Comparison of ENCODE assay signal across 30 cellular contexts in the genomic region with DNA sequence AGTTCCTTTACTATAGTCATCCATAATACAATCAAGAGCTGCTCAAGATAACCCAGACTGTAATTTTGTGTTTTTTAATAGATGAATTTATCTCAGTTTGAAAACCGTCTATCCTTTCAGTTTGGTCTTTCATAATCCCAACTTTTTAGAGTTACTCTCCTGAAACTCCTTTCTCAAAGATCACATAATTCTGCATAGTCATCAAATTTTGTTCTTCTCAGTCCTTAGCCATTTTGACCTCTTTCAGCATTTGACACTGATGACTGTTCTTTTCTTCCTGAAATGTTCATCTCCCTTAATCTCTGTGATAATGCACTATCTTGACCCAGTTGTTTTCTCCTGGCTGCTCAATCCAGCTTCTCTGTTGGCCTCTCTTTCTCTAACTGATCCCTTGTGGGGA. TPM values are rescaled to one million over a fixed set of nuclear protein-coding genes. Genes with fewer than 3 reads are reported as not detected.
"Had no signal": no experiment of that assay in that cellular context is flagged by ENCODE, and none has a peak within 500 bp of the region (broad histone marks: within the 10 kb centered on the region; RNA-seq: fewer than 3 reads in every experiment).

No MANE protein-coding gene starts in this region.

- H3K27ac ChIP-seq: body of pancreas, breast epithelium, SJCRH30, SK-N-MC, WERI-Rb-1 had no signal

- H3K4me1 ChIP-seq: body of pancreas, breast epithelium had no signal

- FAIRE-seq: astrocyte had no signal

- DNase-seq: activated CD4-positive, alpha-beta T cell treated with anti-CD3 and anti-CD28 coated beads, Interleukin-2, amount 10 ng/mL, durations not matched to agents 24 days and 14 days; activated CD4-positive, alpha-beta T cell treated with anti-CD3 and anti-CD28 coated beads, Interleukin-2, amount 50 U/mL, for 4 hours; activated CD8-positive, alpha-beta T cell treated with anti-CD3 and anti-CD28 coated beads for 36 hours; activated effector memory CD4-positive, alpha-beta T cell treated with anti-CD3 and anti-CD28 coated beads, Interleukin-2, amount 50 U/mL, for 16 hours; activated naive CD4-positive, alpha-beta T cell; activated naive CD4-positive, alpha-beta T cell treated with anti-CD3 and anti-CD28 coated beads, Interleukin-2, amount 50 U/mL, for 16 hours; activated naive CD8-positive, alpha-beta T cell treated with anti-CD3 and anti-CD28 coated beads for 36 hours; activated T-cell treated with anti-CD3 and anti-CD28 coated beads, Interleukin-2, amount 50 U/mL, for 1 hour; activated T-cell treated with anti-CD3 and anti-CD28 coated beads, Interleukin-2, amount 50 U/mL, for 72 hours; body of pancreas; Kasumi-1; KBM-7; MG63; NCI-H1048; NCI-H1105 treated with DMSO at 0.1 percent for 48 hours; NCI-H1436; NCI-H1694; NCI-H2029; NCI-H2171; NCI-H510A; NCI-H526; NCI-H774; SHP77; SJCRH30; WERI-Rb-1 had no signal

- H3K4me3 ChIP-seq: body of pancreas, breast epithelium, MG63, SJCRH30, SK-N-MC had no signal

- H3K27me3 ChIP-seq: body of pancreas, breast epithelium, MG63, SJCRH30 had no signal

- ATAC-seq: activated CD8-positive, alpha-beta T cell treated with anti-CD3 and anti-CD28 coated beads for 36 hours; activated T-cell treated with anti-CD3 and anti-CD28 coated beads, Interleukin-2, amount 50 U/mL, for 72 hours; activated T-helper 17 cell treated with anti-CD3 and anti-CD28 coated beads, Interleukin-2, amount 50 U/mL, for 72 hours; body of pancreas; Panc1 had no signal

- H3K36me3 ChIP-seq: breast epithelium had no signal

- H3K9me3 ChIP-seq: body of pancreas, breast epithelium, MG63, SJCRH30 had no signal

RNA-seq across cellular contexts. Expression of gene KNL1, which starts 53.5 kb away (rescaled TPM):
- total RNA-seq: body of pancreas had no signal
